In genomic region chr5:151250346-151251000, GRCh38 we compare ENCODE assay signal across 1 cellular context.
TF ChIP-seq lines count a peak whose summit lies in the region.

No MANE protein-coding gene starts in this region.

TF ChIP-seq in HepG2, 621 proteins besides CTCF, POLR2A, EP300 and RAD21 (continued from another document):
- no peak for TF ChIP-seq LBX2 (CRISPR knock-in tag; IDR thresholded peaks at IDR 0.05; ENCODE audit: borderline replicate concordance)
- no peak for TF ChIP-seq KDM5B (CRISPR knock-in tag; IDR thresholded peaks at IDR 0.05; ENCODE audit: borderline replicate concordance)
- TF ChIP-seq ZFP90 (CRISPR knock-in tag; IDR thresholded peaks at IDR 0.05; ENCODE audit: borderline replicate concordance), result no peak
- 0 out of 2 replicates have a peak, but pooled peaks have one; percentile 24 for TF ChIP-seq SPEN (CRISPR knock-in tag; IDR thresholded peaks at IDR 0.05; ENCODE audit: low read depth)
- TF ChIP-seq FOXM1 (CRISPR knock-in tag; IDR thresholded peaks at IDR 0.05), result no peak
- no peak for TF ChIP-seq NFATC3 (CRISPR knock-in tag; IDR thresholded peaks at IDR 0.05)
- TF ChIP-seq, protein P1, sequence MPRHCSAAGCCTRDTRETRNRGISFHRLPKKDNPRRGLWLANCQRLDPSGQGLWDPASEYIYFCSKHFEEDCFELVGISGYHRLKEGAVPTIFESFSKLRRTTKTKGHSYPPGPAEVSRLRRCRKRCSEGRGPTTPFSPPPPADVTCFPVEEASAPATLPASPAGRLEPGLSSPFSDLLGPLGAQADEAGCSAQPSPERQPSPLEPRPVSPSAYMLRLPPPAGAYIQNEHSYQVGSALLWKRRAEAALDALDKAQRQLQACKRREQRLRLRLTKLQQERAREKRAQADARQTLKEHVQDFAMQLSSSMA (CRISPR knock-in tag; IDR thresholded peaks at IDR 0.05), result no peak
- TF ChIP-seq ZBTB49 (CRISPR knock-in tag; IDR thresholded peaks at IDR 0.05; ENCODE audit: borderline replicate concordance), result no peak
- no peak for TF ChIP-seq YEATS4 (CRISPR knock-in tag; IDR thresholded peaks at IDR 0.05; ENCODE audit: borderline replicate concordance)
- TF ChIP-seq PBX2 (CRISPR knock-in tag; IDR thresholded peaks at IDR 0.05), result no peak
- TF ChIP-seq ATF7 (IDR thresholded peaks at IDR 0.05), result no peak
- no peak for TF ChIP-seq ATF7 (CRISPR knock-in tag; IDR thresholded peaks at IDR 0.05)
- no peak for TF ChIP-seq ELF1 (CRISPR knock-in tag; IDR thresholded peaks at IDR 0.05)
- no peak for TF ChIP-seq STAT5B (CRISPR knock-in tag; IDR thresholded peaks at IDR 0.05)
- 0 out of 2 replicates have a peak, but pooled peaks have one; percentile 41 for TF ChIP-seq IRX3 (CRISPR knock-in tag; IDR thresholded peaks at IDR 0.05; ENCODE audit: borderline replicate concordance, low read depth)
- no peak for TF ChIP-seq NFYC (CRISPR knock-in tag; IDR thresholded peaks at IDR 0.05)
- no peak for TF ChIP-seq RBAK (CRISPR knock-in tag; IDR thresholded peaks at IDR 0.05)
- TF ChIP-seq FLYWCH1 (CRISPR knock-in tag; IDR thresholded peaks at IDR 0.05), result no peak
- TF ChIP-seq ZNF3 (CRISPR knock-in tag; IDR thresholded peaks at IDR 0.05), result no peak
- TF ChIP-seq, protein P2, sequence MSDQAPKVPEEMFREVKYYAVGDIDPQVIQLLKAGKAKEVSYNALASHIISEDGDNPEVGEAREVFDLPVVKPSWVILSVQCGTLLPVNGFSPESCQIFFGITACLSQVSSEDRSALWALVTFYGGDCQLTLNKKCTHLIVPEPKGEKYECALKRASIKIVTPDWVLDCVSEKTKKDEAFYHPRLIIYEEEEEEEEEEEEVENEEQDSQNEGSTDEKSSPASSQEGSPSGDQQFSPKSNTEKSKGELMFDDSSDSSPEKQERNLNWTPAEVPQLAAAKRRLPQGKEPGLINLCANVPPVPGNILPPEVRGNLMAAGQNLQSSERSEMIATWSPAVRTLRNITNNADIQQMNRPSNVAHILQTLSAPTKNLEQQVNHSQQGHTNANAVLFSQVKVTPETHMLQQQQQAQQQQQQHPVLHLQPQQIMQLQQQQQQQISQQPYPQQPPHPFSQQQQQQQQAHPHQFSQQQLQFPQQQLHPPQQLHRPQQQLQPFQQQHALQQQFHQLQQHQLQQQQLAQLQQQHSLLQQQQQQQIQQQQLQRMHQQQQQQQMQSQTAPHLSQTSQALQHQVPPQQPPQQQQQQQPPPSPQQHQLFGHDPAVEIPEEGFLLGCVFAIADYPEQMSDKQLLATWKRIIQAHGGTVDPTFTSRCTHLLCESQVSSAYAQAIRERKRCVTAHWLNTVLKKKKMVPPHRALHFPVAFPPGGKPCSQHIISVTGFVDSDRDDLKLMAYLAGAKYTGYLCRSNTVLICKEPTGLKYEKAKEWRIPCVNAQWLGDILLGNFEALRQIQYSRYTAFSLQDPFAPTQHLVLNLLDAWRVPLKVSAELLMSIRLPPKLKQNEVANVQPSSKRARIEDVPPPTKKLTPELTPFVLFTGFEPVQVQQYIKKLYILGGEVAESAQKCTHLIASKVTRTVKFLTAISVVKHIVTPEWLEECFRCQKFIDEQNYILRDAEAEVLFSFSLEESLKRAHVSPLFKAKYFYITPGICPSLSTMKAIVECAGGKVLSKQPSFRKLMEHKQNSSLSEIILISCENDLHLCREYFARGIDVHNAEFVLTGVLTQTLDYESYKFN (CRISPR knock-in tag; conservative IDR thresholded peaks at IDR 0.05), result no peak
- TF ChIP-seq FOXA3 (CRISPR knock-in tag; IDR thresholded peaks at IDR 0.05), result no peak
- no peak for TF ChIP-seq POLR2G (IDR thresholded peaks at IDR 0.05; ENCODE audit: low read depth, low read length)
- TF ChIP-seq CREB3 (CRISPR knock-in tag; IDR thresholded peaks at IDR 0.05), result no peak
- TF ChIP-seq JUN (CRISPR knock-in tag; IDR thresholded peaks at IDR 0.05), result no peak
- no peak for TF ChIP-seq ZNF720 (CRISPR knock-in tag; IDR thresholded peaks at IDR 0.05)
- TF ChIP-seq DBP (CRISPR knock-in tag; IDR thresholded peaks at IDR 0.05; ENCODE audit: not compliant biosample characterization), result no peak
- no peak for TF ChIP-seq ATF4 (CRISPR knock-in tag; IDR thresholded peaks at IDR 0.05)
- TF ChIP-seq ZNF850 (CRISPR knock-in tag; conservative IDR thresholded peaks at IDR 0.05), result no peak
- no peak for TF ChIP-seq MIER3 (CRISPR knock-in tag; IDR thresholded peaks at IDR 0.05; ENCODE audit: borderline replicate concordance)
- no peak for TF ChIP-seq PLRG1 (conservative IDR thresholded peaks at IDR 0.05)
- TF ChIP-seq ZNF124 (CRISPR knock-in tag; IDR thresholded peaks at IDR 0.05), result no peak
